1 cellular context compared by ENCODE assay signal in genomic region chr10:71797533-71798307, GRCh38.
TF ChIP-seq lines count a peak whose summit lies in the region.

No MANE protein-coding gene starts in this region.

TF ChIP-seq in HepG2, 621 proteins besides CTCF, POLR2A, EP300 and RAD21 (continued from another document):
- TF ChIP-seq NONO (IDR thresholded peaks at IDR 0.05) (no peak), NONO (CRISPR knock-in tag; conservative IDR thresholded peaks at IDR 0.05) (no peak), ZNF234 (CRISPR knock-in tag; conservative IDR thresholded peaks at IDR 0.05) (no peak), ZNF660 (CRISPR knock-in tag; IDR thresholded peaks at IDR 0.05; ENCODE audit: borderline replicate concordance, low read depth) (no peak), IRF2 (CRISPR knock-in tag; IDR thresholded peaks at IDR 0.05) (no peak), ZNF773 (CRISPR knock-in tag; IDR thresholded peaks at IDR 0.05; ENCODE audit: borderline replicate concordance) (no peak), HCFC1 (IDR thresholded peaks at IDR 0.05; ENCODE audit: low read depth, low read length) (no peak), DRAP1 (CRISPR knock-in tag; IDR thresholded peaks at IDR 0.05) (no peak), ZBED4 (CRISPR knock-in tag; IDR thresholded peaks at IDR 0.05; ENCODE audit: borderline replicate concordance) (no peak), CREBL2 (CRISPR knock-in tag; IDR thresholded peaks at IDR 0.05; ENCODE audit: borderline replicate concordance) (no peak), HDAC1 (CRISPR knock-in tag; IDR thresholded peaks at IDR 0.05) (no peak), HOXA9 (CRISPR knock-in tag; IDR thresholded peaks at IDR 0.05; ENCODE audit: borderline replicate concordance) (no peak), RBM22 (optimal IDR thresholded peaks at IDR 0.05; ENCODE audit: low read length) (no peak)
